ENCODE assay signal across 26 cellular contexts in genomic region chr2:209508255-209508654, GRCh38.
"Had no signal": no experiment of that assay in that cellular context is flagged by ENCODE, and none has a peak within 500 bp of the region (broad histone marks: within the 10 kb centered on the region; RNA-seq: fewer than 3 reads in every experiment).

No MANE protein-coding gene starts in this region.

- H3K27ac Mint-ChIP-seq: activated CD8-positive, alpha-beta T cell treated with anti-CD3 and anti-CD28 coated beads, Interleukin-2, amount 10 ng/mL, durations not matched to agents 7 days and 5 days; activated T-helper 1 cell treated with anti-CD3 and anti-CD28 coated beads, Interleukin-12 subunit alpha, Interleukin-12 subunit beta, Interleukin-2, Interleukin-4 antibody, amounts not matched to agents 30 ng/mL and 10 ng/mL and 1 ng/mL, durations not matched to agents 14 hours and 24 hours and 36 hours; natural killer cell treated with Interleukin-12 subunit alpha and Interleukin-12 subunit beta and Interleukin-15 and Interleukin-18, amount 100 ng/mL, for 72 hours; stimulated activated memory B cell treated with anti-CD40 and anti-IgM and Interleukin-4, amounts not matched to agents 10 μg/mL and 1 μg/mL and 100 μg/mL, for 72 hours had no signal

- H3K9me3 Mint-ChIP-seq: activated T-helper 1 cell treated with anti-CD3 and anti-CD28 coated beads, Interleukin-12 subunit alpha, Interleukin-12 subunit beta, Interleukin-2, Interleukin-4 antibody, amounts not matched to agents 30 ng/mL and 10 ng/mL and 1 ng/mL, durations not matched to agents 14 hours and 24 hours and 36 hours; natural killer cell treated with Interleukin-12 subunit alpha and Interleukin-12 subunit beta and Interleukin-15 and Interleukin-18, amount 100 ng/mL, for 72 hours; stimulated activated memory B cell treated with anti-CD40 and anti-IgM and Interleukin-4, amounts not matched to agents 10 μg/mL and 1 μg/mL and 100 μg/mL, for 72 hours had no signal

- H3K36me3 ChIP-seq: esophagus muscularis mucosa, gastroesophageal sphincter, heart left ventricle, left lung, neutrophil, sigmoid colon, thoracic aorta, upper lobe of left lung had no signal

- H3K36me3 Mint-ChIP-seq: natural killer cell treated with Interleukin-12 subunit alpha and Interleukin-12 subunit beta and Interleukin-15 and Interleukin-18, amount 100 ng/mL, for 72 hours; stimulated activated memory B cell treated with anti-CD40 and anti-IgM and Interleukin-4, amounts not matched to agents 10 μg/mL and 1 μg/mL and 100 μg/mL, for 72 hours had no signal

- H3K4me1 ChIP-seq: esophagus muscularis mucosa, gastroesophageal sphincter, left lung, parathyroid adenoma, sigmoid colon, upper lobe of left lung had no signal

- H3K79me2 ChIP-seq: parathyroid adenoma had no signal

- H3K27ac ChIP-seq: esophagus muscularis mucosa, gastroesophageal sphincter, heart left ventricle, left lung, neutrophil, parathyroid adenoma, sigmoid colon, SK-N-MC, thoracic aorta, upper lobe of left lung had no signal

- DNase-seq: activated CD4-positive, alpha-beta T cell treated with anti-CD3 and anti-CD28 coated beads, Interleukin-2, amount 50 U/mL, for 1 hour; activated CD4-positive, CD25-positive, alpha-beta regulatory T cell treated with anti-CD3 and anti-CD28 coated beads, Interleukin-2, amount 50 U/mL, for 72 hours; activated CD8-positive, alpha-beta T cell treated with anti-CD3 and anti-CD28 coated beads, Interleukin-2, amount 10 ng/mL, durations not matched to agents 7 days and 5 days; activated gamma-delta T cell; activated naive CD4-positive, alpha-beta T cell treated with anti-CD3 and anti-CD28 coated beads, Interleukin-2, amount 50 U/mL, for 16 hours; anterior cingulate cortex; central memory CD4-positive, alpha-beta T cell; effector CD8-positive, alpha-beta T cell; heart left ventricle; kidney glomerular epithelial cell; left lung; mammary epithelial cell; midbrain; sigmoid colon; stimulated activated CD4-positive, alpha-beta T cell treated with anti-CD3 and anti-CD28 coated beads, Interleukin-15, amount 100 ng/mL, for 24 hours; upper lobe of left lung had no signal

- H2AFZ ChIP-seq: parathyroid adenoma had no signal

- H3K9ac ChIP-seq: parathyroid adenoma had no signal

- H3K9me3 ChIP-seq: esophagus muscularis mucosa, gastroesophageal sphincter, heart left ventricle, left lung, neutrophil, sigmoid colon, thoracic aorta, upper lobe of left lung had no signal

- H3K27me3 Mint-ChIP-seq: natural killer cell treated with Interleukin-12 subunit alpha and Interleukin-12 subunit beta and Interleukin-15 and Interleukin-18, amount 100 ng/mL, for 72 hours; stimulated activated memory B cell treated with anti-CD40 and anti-IgM and Interleukin-4, amounts not matched to agents 10 μg/mL and 1 μg/mL and 100 μg/mL, for 72 hours had no signal

- H3K4me3 Mint-ChIP-seq: activated CD8-positive, alpha-beta T cell treated with anti-CD3 and anti-CD28 coated beads, Interleukin-2, amount 10 ng/mL, durations not matched to agents 7 days and 5 days; activated T-helper 1 cell treated with anti-CD3 and anti-CD28 coated beads, Interleukin-12 subunit alpha, Interleukin-12 subunit beta, Interleukin-2, Interleukin-4 antibody, amounts not matched to agents 30 ng/mL and 10 ng/mL and 1 ng/mL, durations not matched to agents 14 hours and 24 hours and 36 hours; natural killer cell treated with Interleukin-12 subunit alpha and Interleukin-12 subunit beta and Interleukin-15 and Interleukin-18, amount 100 ng/mL, for 72 hours; stimulated activated memory B cell treated with anti-CD40 and anti-IgM and Interleukin-4, amounts not matched to agents 10 μg/mL and 1 μg/mL and 100 μg/mL, for 72 hours had no signal

- H3K27me3 ChIP-seq: esophagus muscularis mucosa, gastroesophageal sphincter, heart left ventricle, left lung, neutrophil, sigmoid colon, upper lobe of left lung had no signal

- H3K4me3 ChIP-seq: esophagus muscularis mucosa, gastroesophageal sphincter, heart left ventricle, left lung, sigmoid colon, SK-N-MC, smooth muscle cell, thoracic aorta, upper lobe of left lung had no signal

- H3K4me2 ChIP-seq: smooth muscle cell had no signal

- ATAC-seq: activated CD8-positive, alpha-beta T cell treated with anti-CD3 and anti-CD28 coated beads, Interleukin-2, amount 10 ng/mL, durations not matched to agents 7 days and 5 days; gastroesophageal sphincter; heart left ventricle; left lung; natural killer cell treated with Interleukin-12 subunit alpha and Interleukin-12 subunit beta and Interleukin-15 and Interleukin-18, amount 100 ng/mL, for 72 hours; stimulated activated memory B cell treated with anti-CD40 and anti-IgM and Interleukin-4, amounts not matched to agents 10 μg/mL and 1 μg/mL and 100 μg/mL, for 72 hours had no signal
